In genomic region chr3:10305331-10305902, GRCh38 we compare ENCODE assay signal across 17 cellular contexts. TPM values are rescaled to one million over a fixed set of nuclear protein-coding genes. Genes with fewer than 3 reads are reported as not detected.
DNase-seq lines count a peak whose midpoint lies in the region; ATAC-seq lines count a peak whose summit lies in the region.
"Had no signal": no experiment of that assay in that cellular context is flagged by ENCODE, and none has a peak within 500 bp of the region (broad histone marks: within the 10 kb centered on the region; RNA-seq: fewer than 3 reads in every experiment).

No MANE protein-coding gene starts in this region.

- no peak for DNase-seq in CD4-positive, alpha-beta memory T cell
- DNase-seq in G401 (ENCODE audit: low spot score) (peak; percentile 65), SW 1271 (lab: John Stamatoyannopoulos, UW) (no peak)
- no peak for DNase-seq in activated naive CD8-positive, alpha-beta T cell treated with anti-CD3 and anti-CD28 coated beads for 36 hours
- DNase-seq: CD4-positive, alpha-beta T cell; HCEC 1CT; NCI-H1417; NCI-H2029; NCI-H526 treated with DMSO at 0.1 percent for 48 hours; NK-92 treated with Interleukin-12 subunit alpha and Interleukin-12 subunit beta, amount 100 ng/mL, for 24 hours; SJCRH30 had no signal

- CTCF ChIA-PET in CD4-positive, alpha-beta memory T cell (lab: Charles Lee; ENCODE audit: partially characterized antibody) = interaction anchor here (0.9 to 1.3 kb wide), 2 partner anchors 15 to 35 kb away, joined by 3 read pairs; partner anchors contain the start of gene SEC13

- H3K27ac Mint-ChIP-seq in CD4-positive, alpha-beta memory T cell = peak overlapping the region in 4 of 7 donors; percentile 3 to 18 (median 10)
- H3K27ac Mint-ChIP-seq in activated naive CD8-positive, alpha-beta T cell treated with anti-CD3 and anti-CD28 coated beads for 36 hours = peak overlapping the region; percentile 34
- H3K27ac Mint-ChIP-seq: B cell; CD4-positive, alpha-beta T cell had no signal

- H3K4me1 ChIP-seq in CD4-positive, alpha-beta memory T cell (ENCODE audit: insufficient read depth, low read length) = no peaks in the 10 kb centered on the region
- H3K4me1 ChIP-seq: SJCRH30 had no signal

- in situ Hi-C loops in G401 (cut with HindIII; ENCODE audit: low sequenced_read_pairs) = no loop called here

- intact Hi-C loops in CD4-positive, alpha-beta memory T cell (cut with micrococcal nuclease) = no loop called here

- peaks cover 70% of the 10 kb centered on the region for H3K36me3 ChIP-seq in CD4-positive, alpha-beta memory T cell (ENCODE audit: insufficient read depth, low read length)

- H3K27me3 Mint-ChIP-seq in CD4-positive, alpha-beta memory T cell = no peaks in the 10 kb centered on the region
- H3K27me3 Mint-ChIP-seq in activated naive CD8-positive, alpha-beta T cell treated with anti-CD3 and anti-CD28 coated beads for 36 hours = no peaks in the 10 kb centered on the region
- H3K27me3 Mint-ChIP-seq: B cell; CD4-positive, alpha-beta T cell had no signal

- peaks cover 55 to 83% of the 10 kb centered on the region in 2 donors for H3K36me3 Mint-ChIP-seq in CD4-positive, alpha-beta memory T cell
- peaks cover 23% of the 10 kb centered on the region for H3K36me3 Mint-ChIP-seq in activated naive CD8-positive, alpha-beta T cell treated with anti-CD3 and anti-CD28 coated beads for 36 hours

- H3K4me3 Mint-ChIP-seq in CD4-positive, alpha-beta memory T cell = no peak overlapping the region
- no peak overlapping the region for H3K4me3 Mint-ChIP-seq in activated naive CD8-positive, alpha-beta T cell treated with anti-CD3 and anti-CD28 coated beads for 36 hours
- H3K4me3 Mint-ChIP-seq: B cell; CD4-positive, alpha-beta T cell had no signal

- no peaks in the 10 kb centered on the region for H3K27me3 ChIP-seq in CD4-positive, alpha-beta memory T cell (ENCODE audit: insufficient read depth, low read length)
- H3K27me3 ChIP-seq: SJCRH30 had no signal

- H3K9me3 ChIP-seq in CD4-positive, alpha-beta memory T cell (ENCODE audit: control insufficient read depth in 1 of 2, low read length in 2 of 2) = no peaks in the 10 kb centered on the region
- H3K9me3 ChIP-seq: SJCRH30 had no signal

- peaks cover 0 to 1% (median 0%) of the 10 kb centered on the region in 8 donors for H3K9me3 Mint-ChIP-seq in CD4-positive, alpha-beta memory T cell
- no peaks in the 10 kb centered on the region for H3K9me3 Mint-ChIP-seq in activated naive CD8-positive, alpha-beta T cell treated with anti-CD3 and anti-CD28 coated beads for 36 hours
- H3K9me3 Mint-ChIP-seq: CD4-positive, alpha-beta T cell had no signal

- POLR2A ChIA-PET in CD4-positive, alpha-beta memory T cell (lab: Charles Lee; ENCODE audit: partially characterized antibody) = no interaction called here

- ATAC-seq in esophagus mucosa (peak; percentile 30), GM19324 (IDR thresholded peaks at IDR 0.05; ENCODE audit: low FRiP score, unreplicated experiment) (no peak), HG03280 (IDR thresholded peaks at IDR 0.05; ENCODE audit: unreplicated experiment) (no peak)

- H3K4me3 ChIP-seq in CD4-positive, alpha-beta memory T cell (ENCODE audit: low read length in 2 of 2) = no peak overlapping the region
- H3K4me3 ChIP-seq: SJCRH30 had no signal

- no peak overlapping the region for H3K27ac ChIP-seq in CD4-positive, alpha-beta memory T cell (ENCODE audit: low read depth, low read length)
- H3K27ac ChIP-seq: RWPE1, SJCRH30 had no signal

- H3K4me1 Mint-ChIP-seq in CD4-positive, alpha-beta memory T cell = peaks cover 0 to 2% (median under 1%) of the 10 kb centered on the region in 4 donors
- H3K4me1 Mint-ChIP-seq in activated naive CD8-positive, alpha-beta T cell treated with anti-CD3 and anti-CD28 coated beads for 36 hours = peaks cover 2% of the 10 kb centered on the region
- H3K4me1 Mint-ChIP-seq: B cell had no signal

RNA-seq across cellular contexts. Expression of gene GHRL, which starts 12.7 kb away (rescaled TPM):
- 1 to 10 TPM in 1 of 2 experiments, not detected in 1; 1.1 TPM for total RNA-seq in CD4-positive, alpha-beta memory T cell
- polyA plus RNA-seq in CD4-positive, alpha-beta memory T cell = under 1 TPM in 1 of 2 donors, not detected in 1; 0.75 TPM
- total RNA-seq in G401 (2014; rRNA removed; shearing (Covaris generic)) = not detected in 2 replicates
- under 1 TPM; 0.38 to 0.41 TPM for total RNA-seq in activated naive CD8-positive, alpha-beta T cell treated with anti-CD3 and anti-CD28 coated beads for 36 hours
- 0.76 TPM for total RNA-seq in esophagus mucosa
- total RNA-seq: LHCN-M2, SJCRH30 had no signal

RNA-seq across cellular contexts. Expression of gene SEC13, which starts 15.5 kb away (rescaled TPM):
- 10 to 100 TPM; 64.1 to 67.9 TPM for total RNA-seq in CD4-positive, alpha-beta memory T cell
- 100 to 1,000 TPM; 131 to 155 TPM for polyA plus RNA-seq in CD4-positive, alpha-beta memory T cell
- total RNA-seq in G401 (2014; rRNA removed; shearing (Covaris generic)) = 147 and 148 TPM in 2 replicates
- 100 to 1,000 TPM in 1 of 2 experiments, 10 to 100 TPM in 1; 99.4 to 103 TPM for total RNA-seq in activated naive CD8-positive, alpha-beta T cell treated with anti-CD3 and anti-CD28 coated beads for 36 hours
- total RNA-seq in esophagus mucosa = 77.4 TPM

RNA-seq across cellular contexts. Expression of gene TATDN2, which starts 57.2 kb away (rescaled TPM):
- 10 to 100 TPM; 76.1 to 79.3 TPM for total RNA-seq in CD4-positive, alpha-beta memory T cell
- 10 to 100 TPM in 1 of 2 donors, 1 to 10 TPM in 1; 8.4 to 20.1 TPM for polyA plus RNA-seq in CD4-positive, alpha-beta memory T cell
- total RNA-seq in G401 (2014; rRNA removed; shearing (Covaris generic)) = 18.8 and 22.1 TPM in 2 replicates
- 10 to 100 TPM; 41.6 to 48.5 TPM for total RNA-seq in activated naive CD8-positive, alpha-beta T cell treated with anti-CD3 and anti-CD28 coated beads for 36 hours
- 16.9 TPM for total RNA-seq in esophagus mucosa
